25 cellular contexts compared by ENCODE assay signal in the genomic region with DNA sequence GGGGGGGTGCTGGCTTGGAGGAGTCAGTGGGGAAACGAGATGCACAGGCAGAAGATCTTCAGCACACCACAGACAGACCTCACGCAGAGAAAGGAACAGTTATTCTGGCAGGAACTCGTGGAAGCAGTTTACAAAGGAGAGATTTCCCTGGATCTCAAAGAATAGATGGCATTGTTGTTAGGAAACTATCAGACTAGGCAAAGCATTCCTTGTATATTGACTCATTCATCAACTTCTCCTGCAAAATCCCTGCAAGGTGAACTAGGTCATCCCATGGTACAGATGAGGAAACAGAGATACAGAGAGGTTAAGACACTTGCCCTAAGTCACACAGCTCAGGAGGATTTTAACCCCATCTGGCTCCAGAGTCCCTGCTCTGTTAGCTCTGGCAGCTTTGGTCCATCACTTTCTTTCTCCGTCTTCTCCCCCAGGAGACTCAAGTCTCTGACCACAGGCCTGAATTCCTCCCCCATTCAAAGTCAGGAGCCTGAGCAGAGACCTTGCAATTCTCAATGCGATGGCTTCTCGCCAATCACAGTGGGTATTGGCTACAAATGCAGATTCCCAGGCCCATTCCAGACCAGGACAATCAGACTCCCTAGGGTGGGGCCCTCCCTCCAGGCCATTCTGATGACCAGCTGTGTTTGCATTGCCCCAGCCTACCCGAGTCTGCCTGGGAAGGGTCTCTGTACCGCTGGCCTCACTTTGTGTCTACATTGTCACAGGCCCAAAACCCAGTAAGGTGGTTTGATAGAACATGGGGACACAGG. TPM values are rescaled to one million over a fixed set of nuclear protein-coding genes. Genes with fewer than 3 reads are reported as not detected.
DNase-seq lines count a peak whose midpoint lies in the region; ATAC-seq, FAIRE-seq and TF ChIP-seq lines count a peak whose summit lies in the region.
"Had no signal": no experiment of that assay in that cellular context is flagged by ENCODE, and none has a peak within 500 bp of the region (broad histone marks: within the 10 kb centered on the region; RNA-seq: fewer than 3 reads in every experiment).

No MANE protein-coding gene starts in this region.

- POLR2A ChIA-PET in HEK293 (lab: Yijun Ruan, JAX) (interaction anchor here (0.6 kb wide), 1 partner anchor 10 kb away, joined by 6 read pairs; no protein-coding TSS in a partner anchor), RWPE1 (lab: Yijun Ruan, JAX; ENCODE audit: low non-redundant PET) (no interaction called here), endothelial cell of umbilical vein (lab: Charles Lee) (no interaction called here)

- H3K27ac Mint-ChIP-seq in stimulated activated memory B cell treated with anti-CD40 and anti-IgM and Interleukin-4, amounts not matched to agents 10 μg/mL and 1 μg/mL and 100 μg/mL, for 72 hours: no peak overlapping the region
- H3K27ac Mint-ChIP-seq: activated CD4-positive, alpha-beta T cell treated with anti-CD3 and anti-CD28 coated beads for 36 hours; activated naive CD4-positive, alpha-beta T cell treated with anti-CD3 and anti-CD28 coated beads, Interleukin-2, amount 10 ng/mL, durations not matched to agents 7 days and 5 days; progenitor cell of endocrine pancreas; T-cell had no signal

- no peaks in the 10 kb centered on the region for H3K9me3 Mint-ChIP-seq in stimulated activated memory B cell treated with anti-CD40 and anti-IgM and Interleukin-4, amounts not matched to agents 10 μg/mL and 1 μg/mL and 100 μg/mL, for 72 hours
- H3K9me3 Mint-ChIP-seq: activated naive CD4-positive, alpha-beta T cell treated with anti-CD3 and anti-CD28 coated beads, Interleukin-2, amount 10 ng/mL, durations not matched to agents 7 days and 5 days; T-cell had no signal

- no peak overlapping the region for H3K4me3 Mint-ChIP-seq in stimulated activated memory B cell treated with anti-CD40 and anti-IgM and Interleukin-4, amounts not matched to agents 10 μg/mL and 1 μg/mL and 100 μg/mL, for 72 hours
- H3K4me3 Mint-ChIP-seq: activated CD4-positive, alpha-beta T cell treated with anti-CD3 and anti-CD28 coated beads for 36 hours; activated naive CD4-positive, alpha-beta T cell treated with anti-CD3 and anti-CD28 coated beads, Interleukin-2, amount 10 ng/mL, durations not matched to agents 7 days and 5 days; T-cell had no signal

- H3K4me3 ChIP-seq in HEK293 (ENCODE audit: low read depth, low read length) (no peak overlapping the region), endothelial cell of umbilical vein (replicated peaks in 1 of 3; ENCODE audit: insufficient read depth in 1 of 3, low read depth in 1 of 3, low read length in 3 of 3) (no peak overlapping the region), retinal pigment epithelial cell (ENCODE audit: low read length) (no peak overlapping the region)
- H3K4me3 ChIP-seq: dorsolateral prefrontal cortex, GM12878, smooth muscle cell had no signal

- H3K4me1 ChIP-seq in HEK293 (ENCODE audit: control insufficient read depth, insufficient read depth, low read length) (no peaks in the 10 kb centered on the region), endothelial cell of umbilical vein (ENCODE audit: control insufficient read depth, extremely low read depth, insufficient read depth, low read length) (peaks cover 9% of the 10 kb centered on the region)

- H3K36me3 ChIP-seq in HEK293 (ENCODE audit: control insufficient read depth in 2 of 2, insufficient read depth in 1 of 2, low read length in 2 of 2) (no peaks in the 10 kb centered on the region), endothelial cell of umbilical vein (ENCODE audit: control insufficient read depth in 2 of 2, extremely low read depth in 1 of 2, insufficient read depth in 2 of 2, low read length in 2 of 2) (no peaks in the 10 kb centered on the region)

- peaks cover 3 to 5% of the 10 kb centered on the region in 2 experiments for H3K27me3 ChIP-seq in endothelial cell of umbilical vein (ENCODE audit: control insufficient read depth in 2 of 2, insufficient read depth in 2 of 2, low read length in 2 of 2)

- no peaks in the 10 kb centered on the region for H3K9me3 ChIP-seq in HEK293 (ENCODE audit: control insufficient read depth, insufficient read depth, low read depth, low read length)
- H3K9me3 ChIP-seq in endothelial cell of umbilical vein (replicated peaks; ENCODE audit: control insufficient read depth, insufficient read depth, low read length): no peaks in the 10 kb centered on the region

- dilution Hi-C loops in endothelial cell of umbilical vein (cut with MboI; ENCODE audit: extremely low pct_ligation_motif_present, low sequenced_read_pairs): no loop called here

- H3K79me2 ChIP-seq in endothelial cell of umbilical vein (ENCODE audit: control insufficient read depth, insufficient read depth, low read length): no peaks in the 10 kb centered on the region

- no peak for TF ChIP-seq POLR2A in endothelial cell of umbilical vein (IDR thresholded peaks at IDR 0.05; ENCODE audit: low read depth, low read length)

- H3K9me1 ChIP-seq in endothelial cell of umbilical vein (replicated peaks; ENCODE audit: control insufficient read depth, extremely low read depth, insufficient read depth, low read length): no peaks in the 10 kb centered on the region

- no peaks in the 10 kb centered on the region for H3K36me3 Mint-ChIP-seq in stimulated activated memory B cell treated with anti-CD40 and anti-IgM and Interleukin-4, amounts not matched to agents 10 μg/mL and 1 μg/mL and 100 μg/mL, for 72 hours
- H3K36me3 Mint-ChIP-seq: activated naive CD4-positive, alpha-beta T cell treated with anti-CD3 and anti-CD28 coated beads, Interleukin-2, amount 10 ng/mL, durations not matched to agents 7 days and 5 days; T-cell had no signal

- H3K27ac ChIP-seq in HEK293 (ENCODE audit: extremely low read depth, low read depth, low read length) (no peak overlapping the region), RWPE1 (no peak overlapping the region), endothelial cell of umbilical vein (ENCODE audit: insufficient read depth, low read depth, low read length) (no peak overlapping the region)
- H3K27ac ChIP-seq: dorsolateral prefrontal cortex had no signal

- H2AFZ ChIP-seq in endothelial cell of umbilical vein (ENCODE audit: low read depth, low read length): no peak overlapping the region

- DNase-seq in RWPE1 (ENCODE audit: low spot score): peak; percentile 24
- peak; percentile 56 for DNase-seq in endothelial cell of umbilical vein (ENCODE audit: low read depth, low spot score)
- DNase-seq in retinal pigment epithelial cell (ENCODE audit: low read depth): peak; percentile 27
- DNase-seq in NOMO-1 treated with dmso at 0.1 percent for 144 hours (lab: John Stamatoyannopoulos, UW; ENCODE audit: unreplicated experiment): no peak
- DNase-seq in kidney glomerular epithelial cell (lab: John Stamatoyannopoulos, UW): no peak
- DNase-seq: activated CD4-positive, alpha-beta T cell treated with anti-CD3 and anti-CD28 coated beads for 36 hours; activated naive CD4-positive, alpha-beta T cell treated with anti-CD3 and anti-CD28 coated beads, Interleukin-2, amount 10 ng/mL, durations not matched to agents 7 days and 5 days; activated T-cell treated with anti-CD3 and anti-CD28 coated beads, Interleukin-2, amount 50 U/mL, for 48 hours; AML-193; central memory CD4-positive, alpha-beta T cell; COR-L47; DMS79; dorsolateral prefrontal cortex; left ventricle myocardium superior; NCI-H1417; NCI-H526 treated with DMSO at 0.1 percent for 48 hours; SHP77 treated with DMSO at 0.1 percent for 48 hours; stimulated activated naive CD4-positive, alpha-beta T cell; T-cell had no signal

- ATAC-seq in stimulated activated memory B cell treated with anti-CD40 and anti-IgM and Interleukin-4, amounts not matched to agents 10 μg/mL and 1 μg/mL and 100 μg/mL, for 72 hours: no peak
- ATAC-seq: activated CD4-positive, alpha-beta T cell treated with anti-CD3 and anti-CD28 coated beads for 36 hours; GM12878; left ventricle myocardium superior; T-cell had no signal

- peaks cover 25% of the 10 kb centered on the region for H3K4me1 Mint-ChIP-seq in stimulated activated memory B cell treated with anti-CD40 and anti-IgM and Interleukin-4, amounts not matched to agents 10 μg/mL and 1 μg/mL and 100 μg/mL, for 72 hours

- CTCF ChIA-PET in HEK293 (lab: Yijun Ruan, JAX) (interaction anchor here (0.6 to 4.1 kb wide), 10 partner anchors 7 to 1044 kb away, joined by 3 to 31 read pairs (median 4); no protein-coding TSS in a partner anchor), RWPE1 (lab: Yijun Ruan, JAX) (interaction anchor here (0.6 to 1.1 kb wide), 3 partner anchors 123 to 267 kb away, joined by 3 to 8 read pairs (median 3); partner anchors contain the start of gene ZC3H7A), endothelial cell of umbilical vein (lab: Charles Lee) (interaction anchor here (0.6 to 6.5 kb wide), 7 partner anchors 8 to 781 kb away, joined by 3 to 108 read pairs (median 30); no protein-coding TSS in a partner anchor)

- peak overlapping the region; percentile 21 for H3K4me2 ChIP-seq in endothelial cell of umbilical vein (ENCODE audit: insufficient read depth, low read length)
- H3K4me2 ChIP-seq: smooth muscle cell had no signal

- H3K9ac ChIP-seq in endothelial cell of umbilical vein (replicated peaks; ENCODE audit: extremely low read depth, insufficient read depth, low read length): no peak overlapping the region

- TF ChIP-seq CTCF in HEK293 (tag by site-specific recombination; IDR thresholded peaks at IDR 0.05) (no peak), RWPE1 (conservative IDR thresholded peaks at IDR 0.05; ENCODE audit: low read depth) (no peak), endothelial cell of umbilical vein (IDR thresholded peaks at IDR 0.05; ENCODE audit: extremely low read depth in 1 of 2, insufficient read depth in 1 of 2, low read depth in 1 of 2, low read length in 2 of 2) (no peak), retinal pigment epithelial cell (conservative IDR thresholded peaks at IDR 0.05; ENCODE audit: low read depth, low read length) (no peak)

- no TSS peak for BruUV-seq in endothelial cell of umbilical vein (replicated peaks; lab: Mats Ljungman, UMichigan)

- peaks cover 24% of the 10 kb centered on the region for H3K27me3 Mint-ChIP-seq in stimulated activated memory B cell treated with anti-CD40 and anti-IgM and Interleukin-4, amounts not matched to agents 10 μg/mL and 1 μg/mL and 100 μg/mL, for 72 hours

- H4K20me1 ChIP-seq in endothelial cell of umbilical vein (replicated peaks; ENCODE audit: control insufficient read depth, extremely low read depth, insufficient read depth, low read length): no peaks in the 10 kb centered on the region

- intact Hi-C loops in endothelial cell of umbilical vein (cut with micrococcal nuclease): no loop called here

- peak; percentile 92 for FAIRE-seq in endothelial cell of umbilical vein (lab: Jason Lieb, UNC)
- FAIRE-seq: GM12878, TTC549 had no signal

RNA-seq across cellular contexts. Expression of gene LITAF, which starts 56.4 kb away (rescaled TPM):
- total RNA-seq in endothelial cell of umbilical vein: 15.2 and 17.4 TPM in 2 replicates
- polyA plus RNA-seq in endothelial cell of umbilical vein: 27.2 and 36.1 TPM in 2 replicates
- 11.7 and 13.9 TPM in 2 replicates for polyA plus RNA-seq in endothelial cell of umbilical vein (2011; cell fraction: cytosol; rRNA removed)
- polyA plus RNA-seq in endothelial cell of umbilical vein (2011; cell fraction: nucleus; rRNA removed): 4.3 and 4.5 TPM in 2 replicates
- polyA plus RNA-seq in endothelial cell of umbilical vein (2012): 8.4 and 14.8 TPM in 2 replicates
- polyA minus RNA-seq in endothelial cell of umbilical vein: 21.5 and 26.2 TPM in 2 replicates
- 72.3 TPM for polyA minus RNA-seq in endothelial cell of umbilical vein (2011; cell fraction: cytosol; rRNA and poly(A)+ RNA removed)
- polyA minus RNA-seq in endothelial cell of umbilical vein (2011; cell fraction: nucleus; rRNA and poly(A)+ RNA removed): 1.9 and 3.8 TPM in 2 replicates

Comparison
In these comparisons a context has a peak if more than half of its experiments do, and no peak if none do; other contexts are left out.
1. DNase-seq: peak in RWPE1 (single experiment), endothelial cell of umbilical vein (single experiment) and retinal pigment epithelial cell (single experiment); none in NOMO-1 treated with dmso at 0.1 percent for 144 hours (single experiment) and kidney glomerular epithelial cell (single experiment).